9 cellular contexts compared by ENCODE assay signal in the genomic region with DNA sequence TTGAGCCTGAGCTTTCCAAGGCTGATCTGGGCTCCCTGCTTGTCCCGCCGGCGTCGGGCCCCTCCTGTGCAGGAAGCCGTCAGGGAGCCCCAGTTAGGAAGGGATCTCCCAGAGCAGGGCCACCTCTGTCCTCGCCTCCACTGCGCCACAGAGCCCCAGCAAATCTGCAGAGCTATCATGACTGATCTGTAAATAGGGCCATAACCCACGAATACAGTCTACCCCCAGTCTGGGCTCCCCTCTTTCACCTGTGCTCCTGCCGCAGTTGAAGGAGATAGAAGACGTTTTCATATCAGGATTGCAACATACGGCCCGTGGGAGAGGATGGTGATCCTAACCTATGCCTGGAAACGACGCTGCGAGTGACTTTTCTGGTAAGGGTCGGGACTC.
DNase-seq lines count a peak whose midpoint lies in the region; ATAC-seq and TF ChIP-seq lines count a peak whose summit lies in the region.
"Had no signal": no experiment of that assay in that cellular context is flagged by ENCODE, and none has a peak within 500 bp of the region (broad histone marks: within the 10 kb centered on the region; RNA-seq: fewer than 3 reads in every experiment).

No MANE protein-coding gene starts in this region.

- no peak overlapping the region for H2BK120ac ChIP-seq in trophoblast cell (ENCODE audit: insufficient read depth, low read length, poor library complexity)

- peaks cover 32% of the 10 kb centered on the region for H3K4me1 Mint-ChIP-seq in activated naive CD8-positive, alpha-beta T cell treated with anti-CD3 and anti-CD28 coated beads, Interleukin-2, amount 50 U/mL, for 24 hours
- peaks cover 20% of the 10 kb centered on the region for H3K4me1 Mint-ChIP-seq in mesothelial cell of epicardium

- H3K9me3 ChIP-seq in heart left ventricle (no peaks in the 10 kb centered on the region), upper lobe of right lung (no peaks in the 10 kb centered on the region), trophoblast cell (ENCODE audit: insufficient read depth, low read depth, low read length) (no peaks in the 10 kb centered on the region)
- H3K9me3 ChIP-seq: thoracic aorta had no signal

- H3K4me1 ChIP-seq in heart left ventricle (peaks cover 0 to 28% (median 2%) of the 10 kb centered on the region in 12 donors), upper lobe of right lung (peaks cover 6% of the 10 kb centered on the region), trophoblast cell (ENCODE audit: control insufficient read depth in 1 of 2, insufficient read depth in 2 of 2, low read length in 2 of 2) (peaks cover 6% of the 10 kb centered on the region in 2 experiments)

- TF ChIP-seq POLR2A in heart left ventricle (IDR thresholded peaks at IDR 0.05) = no peak

- no peak overlapping the region for H2AFZ ChIP-seq in trophoblast cell (ENCODE audit: insufficient read depth, low read length, poor library complexity)

- H4K12ac ChIP-seq in trophoblast cell (ENCODE audit: low read depth, low read length) = no peak overlapping the region

- WGBS in heart left ventricle, 4 donors = 66 to 84% (median 81%) methylated on average over 8 to 16 of the region's 16 CpGs
- WGBS in trophoblast cell (ENCODE audit: extremely low coverage, insufficient coverage, insufficient read length) = no CpG with 5 or more reads among the region's 16 CpGs

- no peak overlapping the region for H4K91ac ChIP-seq in trophoblast cell (ENCODE audit: low read depth, low read length)

- H3K9me3 Mint-ChIP-seq in activated naive CD8-positive, alpha-beta T cell treated with anti-CD3 and anti-CD28 coated beads, Interleukin-2, amount 50 U/mL, for 24 hours = peaks cover 8% of the 10 kb centered on the region
- H3K9me3 Mint-ChIP-seq in mesothelial cell of epicardium = no peaks in the 10 kb centered on the region

- H3K9ac ChIP-seq in trophoblast cell (ENCODE audit: low read length) = no peak overlapping the region

- peaks cover 11% of the 10 kb centered on the region for H3K36me3 Mint-ChIP-seq in activated naive CD8-positive, alpha-beta T cell treated with anti-CD3 and anti-CD28 coated beads, Interleukin-2, amount 50 U/mL, for 24 hours (ENCODE audit: low read depth)
- H3K36me3 Mint-ChIP-seq in mesothelial cell of epicardium = peaks cover under 1% of the 10 kb centered on the region

- H3K4me3 Mint-ChIP-seq in activated naive CD8-positive, alpha-beta T cell treated with anti-CD3 and anti-CD28 coated beads, Interleukin-2, amount 50 U/mL, for 24 hours = peak overlapping the region; percentile 81
- no peak overlapping the region for H3K4me3 Mint-ChIP-seq in mesothelial cell of epicardium

- H3K79me2 ChIP-seq in trophoblast cell (ENCODE audit: control insufficient read depth, insufficient read depth, low read length, poor library complexity) = no peaks in the 10 kb centered on the region

- no peaks in the 10 kb centered on the region for H3K27me3 Mint-ChIP-seq in activated naive CD8-positive, alpha-beta T cell treated with anti-CD3 and anti-CD28 coated beads, Interleukin-2, amount 50 U/mL, for 24 hours
- H3K27me3 Mint-ChIP-seq in mesothelial cell of epicardium (ENCODE audit: low read depth) = no peaks in the 10 kb centered on the region

- H2BK5ac ChIP-seq in trophoblast cell (ENCODE audit: low read depth, low read length, poor library complexity) = no peak overlapping the region

- no peak overlapping the region for H3K23ac ChIP-seq in trophoblast cell (ENCODE audit: low read length)

- H3K27ac ChIP-seq in heart left ventricle (peak overlapping the region; percentile 48 to 89 (median 76)), upper lobe of right lung (peak overlapping the region; percentile 73), trophoblast cell (ENCODE audit: low read depth, low read length) (no peak overlapping the region)
- H3K27ac ChIP-seq: thoracic aorta had no signal

- no peak overlapping the region for H4K8ac ChIP-seq in trophoblast cell (ENCODE audit: low read depth, low read length)

- TF ChIP-seq CTCF in heart left ventricle (IDR thresholded peaks at IDR 0.05) = no peak
- TF ChIP-seq CTCF in upper lobe of right lung (IDR thresholded peaks at IDR 0.05) = no peak
- TF ChIP-seq CTCF in mesothelial cell of epicardium (IDR thresholded peaks at IDR 0.05; ENCODE audit: unreplicated experiment) = no peak

- H2AK5ac ChIP-seq in trophoblast cell (ENCODE audit: low read length) = no peak overlapping the region

- H3K4ac ChIP-seq in trophoblast cell (ENCODE audit: low read depth, low read length) = no peak overlapping the region

- no peak overlapping the region for H3K4me2 ChIP-seq in trophoblast cell (ENCODE audit: low read length)

- no peak for DNase-seq in heart left ventricle
- no peak for DNase-seq in left ventricle myocardium superior
- no peak for DNase-seq in activated naive CD8-positive, alpha-beta T cell treated with anti-CD3 and anti-CD28 coated beads, Interleukin-2, amount 50 U/mL, for 24 hours
- peak; percentile 28 to 43 for DNase-seq in lung microvascular endothelial cell (ENCODE audit: low read depth in 2 of 2)
- DNase-seq in upper lobe of right lung = no peak
- no peak for DNase-seq in trophoblast cell
- DNase-seq in mesothelial cell of epicardium (ENCODE audit: low spot score in 2 of 2, unreplicated experiment in 2 of 2) = no peak

- H3K79me1 ChIP-seq in trophoblast cell (ENCODE audit: low read length) = no peaks in the 10 kb centered on the region

- intact Hi-C loops in heart left ventricle (cut with DNase I) = loop anchor here in 2 of 10 donors (2.0 to 10.0 kb wide), 2 partner anchors 95 to 99 kb away; no protein-coding TSS in a partner anchor
- intact Hi-C loops in left ventricle myocardium superior (cut with micrococcal nuclease) = no loop called here
- intact Hi-C loops in upper lobe of right lung (cut with DNase I) = no loop called here

- H3K27ac Mint-ChIP-seq in activated naive CD8-positive, alpha-beta T cell treated with anti-CD3 and anti-CD28 coated beads, Interleukin-2, amount 50 U/mL, for 24 hours = peak overlapping the region; percentile 96
- H3K27ac Mint-ChIP-seq in mesothelial cell of epicardium = no peak overlapping the region

- ATAC-seq in heart left ventricle (no peak), left ventricle myocardium superior (no peak), upper lobe of right lung (no peak), HG02571 (IDR thresholded peaks at IDR 0.05; ENCODE audit: unreplicated experiment) (no peak)
- no peak for ATAC-seq in activated naive CD8-positive, alpha-beta T cell treated with anti-CD3 and anti-CD28 coated beads, Interleukin-2, amount 50 U/mL, for 24 hours

- H2BK12ac ChIP-seq in trophoblast cell (ENCODE audit: low read length) = no peak overlapping the region

- H3K27me3 ChIP-seq in heart left ventricle = no peaks in the 10 kb centered on the region
- H3K27me3 ChIP-seq in upper lobe of right lung = no peaks in the 10 kb centered on the region
- no peaks in the 10 kb centered on the region for H3K27me3 ChIP-seq in trophoblast cell (ENCODE audit: insufficient read depth, low read length)

- H3K36me3 ChIP-seq in heart left ventricle (peaks cover 0 to 2% (median 0%) of the 10 kb centered on the region in 9 donors), upper lobe of right lung (no peaks in the 10 kb centered on the region), trophoblast cell (ENCODE audit: control insufficient read depth in 1 of 2, insufficient read depth in 2 of 2, low read length in 2 of 2) (no peaks in the 10 kb centered on the region)
- H3K36me3 ChIP-seq: thoracic aorta had no signal

- H3K4me3 ChIP-seq in heart left ventricle (peak overlapping the region in 10 of 12 donors; percentile 8 to 46 (median 36)), upper lobe of right lung (peak overlapping the region; percentile 27), trophoblast cell (ENCODE audit: low read depth, low read length) (no peak overlapping the region)

- no peak overlapping the region for H3K14ac ChIP-seq in trophoblast cell (ENCODE audit: low read length)

- H3K18ac ChIP-seq in trophoblast cell (ENCODE audit: low read length) = no peak overlapping the region

Comparison
In these comparisons a context has a peak if more than half of its experiments do, and no peak if none do; other contexts are left out.
1. DNase-seq: peak in lung microvascular endothelial cell (2 of 2); none in heart left ventricle (0 of 5), left ventricle myocardium superior (single experiment), activated naive CD8-positive, alpha-beta T cell treated with anti-CD3 and anti-CD28 coated beads, Interleukin-2, amount 50 U/mL, for 24 hours (single experiment), upper lobe of right lung (single experiment), trophoblast cell (0 of 2) and mesothelial cell of epicardium (0 of 2).